Comparison of ENCODE assay signal across 12 cellular contexts in the genomic region with DNA sequence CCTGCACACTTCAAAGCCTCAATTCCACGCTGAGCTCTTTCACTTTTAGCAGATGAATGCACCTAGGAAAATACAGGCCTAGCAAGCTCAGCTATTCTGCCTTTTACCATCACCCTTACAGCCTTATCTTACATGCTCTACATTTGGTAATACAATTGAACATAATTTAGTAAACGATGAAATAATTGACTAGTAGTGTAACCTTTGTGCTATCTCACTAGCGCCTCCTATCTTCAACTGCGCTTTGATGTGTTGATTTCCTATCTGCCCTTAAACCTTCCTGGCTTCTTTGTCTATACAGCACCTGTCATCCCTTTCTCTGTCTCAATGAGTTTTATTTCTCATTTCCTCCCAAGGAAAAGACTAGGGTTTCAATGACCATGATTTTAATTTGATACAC.
DNase-seq lines count a peak whose midpoint lies in the region; ATAC-seq and TF ChIP-seq lines count a peak whose summit lies in the region.
"Had no signal": no experiment of that assay in that cellular context is flagged by ENCODE, and none has a peak within 500 bp of the region (broad histone marks: within the 10 kb centered on the region; RNA-seq: fewer than 3 reads in every experiment).

No MANE protein-coding gene starts in this region.

- no peaks in the 10 kb centered on the region for H3K79me1 ChIP-seq in mesendoderm (ENCODE audit: low read length)

- H4K8ac ChIP-seq in mesendoderm (ENCODE audit: low read depth, low read length), result no peak overlapping the region

- H3K36me3 ChIP-seq in MM.1S (replicated peaks; ENCODE audit: insufficient read depth, low read length) (no peaks in the 10 kb centered on the region), mesendoderm (ENCODE audit: control insufficient read depth, insufficient read depth, low read length) (no peaks in the 10 kb centered on the region)
- H3K36me3 ChIP-seq: lower lobe of right lung, SJSA1 had no signal

- peak overlapping the region; percentile 78 for H3K27ac ChIP-seq in MM.1S (ENCODE audit: low read length)
- no peak overlapping the region for H3K27ac ChIP-seq in mesendoderm (ENCODE audit: low read depth, low read length)
- H3K27ac ChIP-seq: lower lobe of right lung, SJSA1 had no signal

- no peaks in the 10 kb centered on the region for H3K27me3 Mint-ChIP-seq in activated T-helper 1 cell treated with anti-CD3 and anti-CD28 coated beads, Interleukin-12 subunit alpha, Interleukin-12 subunit beta, Interleukin-2, Interleukin-4 antibody, amounts not matched to agents 30 ng/mL and 10 ng/mL and 1 ng/mL, durations not matched to agents 14 hours and 24 hours and 36 hours (ENCODE audit: insufficient read depth)

- no peak overlapping the region for H3K23ac ChIP-seq in mesendoderm (ENCODE audit: low read length)

- H3K9me2 ChIP-seq in MM.1S (replicated peaks; ENCODE audit: insufficient read depth, low read length), result no peaks in the 10 kb centered on the region

- no peak overlapping the region for H2BK120ac ChIP-seq in mesendoderm (ENCODE audit: low read depth, low read length)

- H3K4me2 ChIP-seq in MM.1S (ENCODE audit: low read depth, low read length), result peak overlapping the region; percentile 86
- no peak overlapping the region for H3K4me2 ChIP-seq in mesendoderm (ENCODE audit: low read length)

- no CpG with 5 or more reads among the region's 4 CpGs for WGBS in mesendoderm (ENCODE audit: extremely low coverage, insufficient coverage, low lambda C conversion rate)

- no peaks in the 10 kb centered on the region for H3K4me1 Mint-ChIP-seq in activated T-helper 1 cell treated with anti-CD3 and anti-CD28 coated beads, Interleukin-12 subunit alpha, Interleukin-12 subunit beta, Interleukin-2, Interleukin-4 antibody, amounts not matched to agents 30 ng/mL and 10 ng/mL and 1 ng/mL, durations not matched to agents 14 hours and 24 hours and 36 hours (ENCODE audit: low read depth)

- H3K4ac ChIP-seq in mesendoderm (ENCODE audit: low read depth, low read length), result no peak overlapping the region

- no peaks in the 10 kb centered on the region for H4K20me1 ChIP-seq in MM.1S (ENCODE audit: insufficient read depth, low read length)

- no peak overlapping the region for H2BK5ac ChIP-seq in mesendoderm (ENCODE audit: low read length)

- H3K79me2 ChIP-seq in MM.1S (ENCODE audit: low read length) (no peaks in the 10 kb centered on the region), mesendoderm (ENCODE audit: control insufficient read depth, insufficient read depth, low read length) (no peaks in the 10 kb centered on the region)

- no peaks in the 10 kb centered on the region for H3K9me3 ChIP-seq in MM.1S (replicated peaks; ENCODE audit: insufficient read depth, low read length)
- H3K9me3 ChIP-seq: lower lobe of right lung, SJSA1 had no signal

- peak overlapping the region; percentile 69 for H2AFZ ChIP-seq in MM.1S (ENCODE audit: low read length)

- TF ChIP-seq CTCF in MM.1S (IDR thresholded peaks at IDR 0.05; ENCODE audit: low read length), result peak; percentile 71

- H3K4me3 ChIP-seq in MM.1S (ENCODE audit: low read length), result peak overlapping the region; percentile 64
- H3K4me3 ChIP-seq in mesendoderm (ENCODE audit: low read length), result no peak overlapping the region
- H3K4me3 ChIP-seq: lower lobe of right lung, SJSA1 had no signal

- no peak overlapping the region for H3K56ac ChIP-seq in mesendoderm (ENCODE audit: low read length)

- H4K5ac ChIP-seq in mesendoderm (ENCODE audit: low read length), result no peak overlapping the region

- intact Hi-C loops in activated T-helper 1 cell treated with anti-CD3 and anti-CD28 coated beads, Interleukin-12 subunit alpha, Interleukin-12 subunit beta, Interleukin-2, Interleukin-4 antibody, amounts not matched to agents 30 ng/mL and 10 ng/mL and 1 ng/mL, durations not matched to agents 14 hours and 24 hours and 36 hours (cut with micrococcal nuclease), result no loop called here

- peaks cover 17% of the 10 kb centered on the region for H3K9me3 Mint-ChIP-seq in activated T-helper 1 cell treated with anti-CD3 and anti-CD28 coated beads, Interleukin-12 subunit alpha, Interleukin-12 subunit beta, Interleukin-2, Interleukin-4 antibody, amounts not matched to agents 30 ng/mL and 10 ng/mL and 1 ng/mL, durations not matched to agents 14 hours and 24 hours and 36 hours

- H2AK5ac ChIP-seq in mesendoderm (ENCODE audit: low read length), result no peak overlapping the region

- peaks cover 41% of the 10 kb centered on the region for H3K4me1 ChIP-seq in MM.1S (ENCODE audit: low read length)
- H3K4me1 ChIP-seq in mesendoderm (ENCODE audit: control insufficient read depth, low read depth, low read length), result peaks cover 2% of the 10 kb centered on the region
- H3K4me1 ChIP-seq: lower lobe of right lung, SJSA1 had no signal

- no peaks in the 10 kb centered on the region for H3K36me3 Mint-ChIP-seq in activated T-helper 1 cell treated with anti-CD3 and anti-CD28 coated beads, Interleukin-12 subunit alpha, Interleukin-12 subunit beta, Interleukin-2, Interleukin-4 antibody, amounts not matched to agents 30 ng/mL and 10 ng/mL and 1 ng/mL, durations not matched to agents 14 hours and 24 hours and 36 hours (ENCODE audit: low read depth)

- H3K27me3 ChIP-seq in MM.1S (replicated peaks; ENCODE audit: insufficient read depth, low read length), result no peaks in the 10 kb centered on the region
- no peaks in the 10 kb centered on the region for H3K27me3 ChIP-seq in mesendoderm (ENCODE audit: insufficient read depth, low read length, poor library complexity)
- H3K27me3 ChIP-seq: SJSA1 had no signal

- H3K4me3 Mint-ChIP-seq in activated T-helper 1 cell treated with anti-CD3 and anti-CD28 coated beads, Interleukin-12 subunit alpha, Interleukin-12 subunit beta, Interleukin-2, Interleukin-4 antibody, amounts not matched to agents 30 ng/mL and 10 ng/mL and 1 ng/mL, durations not matched to agents 14 hours and 24 hours and 36 hours, result no peak overlapping the region

- DNase-seq in DMS 273 (lab: John Stamatoyannopoulos, UW; ENCODE audit: unreplicated experiment) (peak; percentile 0), DMS 273 treated with DMSO at 0.1 percent for 48 hours (lab: John Stamatoyannopoulos, UW) (no peak), MM.1S (peak; percentile 57), mesendoderm (peak; percentile 55), SKM-1 (lab: John Stamatoyannopoulos, UW; ENCODE audit: unreplicated experiment) (no peak)
- no peak for DNase-seq in stimulated activated CD4-positive, alpha-beta T cell treated with anti-CD3 and anti-CD28 coated beads, Interleukin-2, amount 100 ng/mL, for 24 hours
- DNase-seq in activated T-helper 1 cell treated with anti-CD3 and anti-CD28 coated beads, Interleukin-12 subunit alpha, Interleukin-12 subunit beta, Interleukin-2, Interleukin-4 antibody, amounts not matched to agents 30 ng/mL and 10 ng/mL and 1 ng/mL, durations not matched to agents 14 hours and 24 hours and 36 hours (ENCODE audit: low spot score), result no peak
- DNase-seq: 8988T, lower lobe of right lung, NCI-H1694 had no signal

- no peak overlapping the region for H3K18ac ChIP-seq in mesendoderm (ENCODE audit: low read length)

- ATAC-seq in HG02642 (IDR thresholded peaks at IDR 0.05; ENCODE audit: poor library complexity, unreplicated experiment), result peak; percentile 14
- ATAC-seq: lower lobe of right lung had no signal

- H3K27ac Mint-ChIP-seq in activated T-helper 1 cell treated with anti-CD3 and anti-CD28 coated beads, Interleukin-12 subunit alpha, Interleukin-12 subunit beta, Interleukin-2, Interleukin-4 antibody, amounts not matched to agents 30 ng/mL and 10 ng/mL and 1 ng/mL, durations not matched to agents 14 hours and 24 hours and 36 hours, result no peak overlapping the region

- H3F3A ChIP-seq in MM.1S (ENCODE audit: insufficient read depth, low read length), result peaks cover 28% of the 10 kb centered on the region

- peak overlapping the region; percentile 31 for H3K9ac ChIP-seq in MM.1S (ENCODE audit: low read length)
- H3K9ac ChIP-seq in mesendoderm (ENCODE audit: low read length), result no peak overlapping the region

- no peak overlapping the region for H2BK15ac ChIP-seq in mesendoderm (replicated peaks; ENCODE audit: low read depth)

Comparison
In these comparisons a context has a peak if more than half of its experiments do, and no peak if none do; other contexts are left out.
1. DNase-seq: peak in DMS 273 (single experiment), MM.1S (single experiment) and mesendoderm (single experiment); none in DMS 273 treated with DMSO at 0.1 percent for 48 hours (single experiment), stimulated activated CD4-positive, alpha-beta T cell treated with anti-CD3 and anti-CD28 coated beads, Interleukin-2, amount 100 ng/mL, for 24 hours (0 of 2), SKM-1 (single experiment) and activated T-helper 1 cell treated with anti-CD3 and anti-CD28 coated beads, Interleukin-12 subunit alpha, Interleukin-12 subunit beta, Interleukin-2, Interleukin-4 antibody, amounts not matched to agents 30 ng/mL and 10 ng/mL and 1 ng/mL, durations not matched to agents 14 hours and 24 hours and 36 hours (single experiment).